In genomic region chr2:102473020-102473419, GRCh38 we compare ENCODE assay signal across 8 cellular contexts. TPM values are rescaled to one million over a fixed set of nuclear protein-coding genes. Genes with fewer than 3 reads are reported as not detected.
DNase-seq lines count a peak whose midpoint lies in the region; ATAC-seq and TF ChIP-seq lines count a peak whose summit lies in the region.

TSS of gene SLC9A4 (plus strand) at chr2:102473226. CDS start at chr2:102473760, 534 bp downstream.

- peak; percentile 3 for DNase-seq in COR-L47 (lab: John Stamatoyannopoulos, UW)
- DNase-seq in WERI-Rb-1: peak; percentile 30
- no peak for DNase-seq in coronary artery (ENCODE audit: low spot score)
- DNase-seq in midbrain (lab: John Stamatoyannopoulos, UW): peak; percentile 25
- peak; percentile 29 for DNase-seq in stimulated activated naive B cell treated with anti-CD40 and anti-IgM and Interleukin-4, amounts not matched to agents 10 μg/mL and 1 μg/mL and 100 μg/mL, for 72 hours
- no peak for DNase-seq in posterior vena cava (ENCODE audit: low spot score)

- H3K4me1 Mint-ChIP-seq in stimulated activated naive B cell treated with anti-CD40 and anti-IgM and Interleukin-4, amounts not matched to agents 10 μg/mL and 1 μg/mL and 100 μg/mL, for 72 hours: no peaks in the 10 kb centered on the region

- peaks cover 25 to 39% of the 10 kb centered on the region in 2 donors for H3K27me3 Mint-ChIP-seq in stimulated activated naive B cell treated with anti-CD40 and anti-IgM and Interleukin-4, amounts not matched to agents 10 μg/mL and 1 μg/mL and 100 μg/mL, for 72 hours

- H3K36me3 Mint-ChIP-seq in stimulated activated naive B cell treated with anti-CD40 and anti-IgM and Interleukin-4, amounts not matched to agents 10 μg/mL and 1 μg/mL and 100 μg/mL, for 72 hours: peaks cover 0 to 3% of the 10 kb centered on the region in 2 donors

- H3K4me3 ChIP-seq in KMS-11 (IDR thresholded peaks at IDR 0.05; ENCODE audit: insufficient read depth, low read depth, low read length) (no peak within 1 kb of the TSS), WERI-Rb-1 (ENCODE audit: low read depth, low read length) (no peak within 1 kb of the TSS), coronary artery (no peak within 1 kb of the TSS)

- H3K9me3 ChIP-seq in WERI-Rb-1 (ENCODE audit: severe bottlenecking): peaks cover 2% of the 10 kb centered on the region

- H3K4me1 ChIP-seq in KMS-11 (ENCODE audit: low read depth, poor library complexity, severe bottlenecking): no peaks in the 10 kb centered on the region

- peak; percentile 64 for ATAC-seq in GM19035 (IDR thresholded peaks at IDR 0.05; ENCODE audit: unreplicated experiment)
- ATAC-seq in stimulated activated naive B cell treated with anti-CD40 and anti-IgM and Interleukin-4, amounts not matched to agents 10 μg/mL and 1 μg/mL and 100 μg/mL, for 72 hours (replicated peaks): peak in 1 of 2 donors; percentile 31

- no peaks in the 10 kb centered on the region for H3K79me2 ChIP-seq in KMS-11 (ENCODE audit: insufficient read depth, low read depth)

- H3K9me3 Mint-ChIP-seq in stimulated activated naive B cell treated with anti-CD40 and anti-IgM and Interleukin-4, amounts not matched to agents 10 μg/mL and 1 μg/mL and 100 μg/mL, for 72 hours: peaks cover 7 to 14% of the 10 kb centered on the region in 2 donors

- H2AFZ ChIP-seq in KMS-11 (ENCODE audit: low read depth): peak within 1 kb of the TSS; percentile 16; the same call in 1 of the 2 replicates

- H4K20me1 ChIP-seq in KMS-11 (ENCODE audit: insufficient read depth): no peaks in the 10 kb centered on the region

- H3K27ac Mint-ChIP-seq in stimulated activated naive B cell treated with anti-CD40 and anti-IgM and Interleukin-4, amounts not matched to agents 10 μg/mL and 1 μg/mL and 100 μg/mL, for 72 hours: no peak within 1 kb of the TSS

- H3K4me2 ChIP-seq in KMS-11: no peak within 1 kb of the TSS

- no peak within 1 kb of the TSS for H3K4me3 Mint-ChIP-seq in stimulated activated naive B cell treated with anti-CD40 and anti-IgM and Interleukin-4, amounts not matched to agents 10 μg/mL and 1 μg/mL and 100 μg/mL, for 72 hours

- H3K9ac ChIP-seq in KMS-11: no peak within 1 kb of the TSS

- H3K27ac ChIP-seq in KMS-11: no peak within 1 kb of the TSS
- no peak within 1 kb of the TSS for H3K27ac ChIP-seq in WERI-Rb-1
- H3K27ac ChIP-seq in coronary artery: no peak within 1 kb of the TSS

- H3K27me3 ChIP-seq in KMS-11 (ENCODE audit: insufficient read depth, low read depth) (no peaks in the 10 kb centered on the region), WERI-Rb-1 (ENCODE audit: insufficient read depth, low read depth, severe bottlenecking) (peaks cover 41% of the 10 kb centered on the region)

- H3K36me3 ChIP-seq in KMS-11 (ENCODE audit: insufficient read depth) (no peaks in the 10 kb centered on the region), WERI-Rb-1 (no peaks in the 10 kb centered on the region)

- intact Hi-C loops in posterior vena cava (cut with DNase I): no loop called here

- TF ChIP-seq CTCF in KMS-11 (conservative IDR thresholded peaks at IDR 0.05; ENCODE audit: low read depth, low read length) (peak; percentile 92), WERI-Rb-1 (IDR thresholded peaks at IDR 0.05; ENCODE audit: low read depth, low read length) (peak; percentile 65), coronary artery (IDR thresholded peaks at IDR 0.05) (peak; percentile 61)

RNA-seq across cellular contexts. Expression of gene SLC9A4, which starts in this region (rescaled TPM):
- under 1 TPM in 1 of 2 donors, not detected in 1; 0.14 TPM for total RNA-seq in posterior vena cava

Comparison
In these comparisons a context has a peak if more than half of its experiments do, and no peak if none do; other contexts are left out.
1. DNase-seq: peak in COR-L47 (single experiment), WERI-Rb-1 (single experiment), midbrain (single experiment) and stimulated activated naive B cell treated with anti-CD40 and anti-IgM and Interleukin-4, amounts not matched to agents 10 μg/mL and 1 μg/mL and 100 μg/mL, for 72 hours (single experiment); none in coronary artery (single experiment) and posterior vena cava (single experiment).
2. Peak in every context shown above with its lines, with median percentiles within 50 percentile points of each other: CTCF ChIP-seq.